Comparison of ENCODE assay signal across 8 cellular contexts in genomic region chr9:120875643-120875953, GRCh38. TPM values are rescaled to one million over a fixed set of nuclear protein-coding genes. Genes with fewer than 3 reads are reported as not detected.
A peak's percentile ranks its signal among the peaks of the same experiment; 100 is the strongest.
DNase-seq lines count a peak whose midpoint lies in the region; ATAC-seq and TF ChIP-seq lines count a peak whose summit lies in the region.

No MANE protein-coding gene starts in this region.

- H3K36me3 ChIP-seq in HEK293 (ENCODE audit: control insufficient read depth in 2 of 2, insufficient read depth in 1 of 2, low read length in 2 of 2), result peaks cover 0 to 29% of the 10 kb centered on the region in 2 experiments; a peak in 2 of 3 replicates

- POLR2A ChIA-PET in HEK293 (lab: Yijun Ruan, JAX), result interaction anchor here (1.5 kb wide), 1 partner anchor 33 kb away, joined by 3 read pairs; the partner anchor contains the start of gene PSMD5

- ATAC-seq in stimulated activated memory B cell treated with anti-CD40 and anti-IgM and Interleukin-4, amounts not matched to agents 10 μg/mL and 1 μg/mL and 100 μg/mL, for 72 hours, result no peak
- ATAC-seq in GM18867 (IDR thresholded peaks at IDR 0.05; ENCODE audit: unreplicated experiment), result no peak
- ATAC-seq in HG03045 (IDR thresholded peaks at IDR 0.05; ENCODE audit: unreplicated experiment), result no peak

- H3K27ac Mint-ChIP-seq in glutamatergic neuron (ENCODE audit: unreplicated experiment), result peak overlapping the region; percentile 16
- peak overlapping the region; percentile 82 for H3K27ac Mint-ChIP-seq in stimulated activated memory B cell treated with anti-CD40 and anti-IgM and Interleukin-4, amounts not matched to agents 10 μg/mL and 1 μg/mL and 100 μg/mL, for 72 hours

- no peaks in the 10 kb centered on the region for H3K4me1 ChIP-seq in HEK293 (ENCODE audit: control insufficient read depth, insufficient read depth, low read length)

- TF ChIP-seq CTCF in HEK293 (tag by site-specific recombination; IDR thresholded peaks at IDR 0.05), result no peak
- no peak for TF ChIP-seq CTCF in WI38 (IDR thresholded peaks at IDR 0.05; ENCODE audit: low read depth, low read length)
- TF ChIP-seq CTCF in glutamatergic neuron (IDR thresholded peaks at IDR 0.05; ENCODE audit: partially characterized antibody, unreplicated experiment), result no peak

- peak overlapping the region; percentile 72 for H3K4me3 ChIP-seq in HEK293 (ENCODE audit: low read depth, low read length)
- H3K4me3 ChIP-seq in WI38 (ENCODE audit: low read depth, low read length), result peak overlapping the region; percentile 65

- no peaks in the 10 kb centered on the region for H3K9me3 ChIP-seq in HEK293 (ENCODE audit: control insufficient read depth, insufficient read depth, low read depth, low read length)

- peak overlapping the region; percentile 24; the same call in 1 of the 2 replicates for H3K27ac ChIP-seq in HEK293 (ENCODE audit: extremely low read depth, low read depth, low read length)

- peak overlapping the region; percentile 79 for H3K4me3 Mint-ChIP-seq in glutamatergic neuron (ENCODE audit: unreplicated experiment)
- H3K4me3 Mint-ChIP-seq in stimulated activated memory B cell treated with anti-CD40 and anti-IgM and Interleukin-4, amounts not matched to agents 10 μg/mL and 1 μg/mL and 100 μg/mL, for 72 hours, result peak overlapping the region; percentile 72

- CTCF ChIA-PET in HEK293 (lab: Yijun Ruan, JAX), result interaction anchor here (1.2 kb wide), 1 partner anchor 61 kb away, joined by 3 read pairs; no protein-coding TSS in a partner anchor

- peaks cover 11% of the 10 kb centered on the region for H3K4me1 Mint-ChIP-seq in glutamatergic neuron (ENCODE audit: low read depth, unreplicated experiment)
- peaks cover 51% of the 10 kb centered on the region for H3K4me1 Mint-ChIP-seq in stimulated activated memory B cell treated with anti-CD40 and anti-IgM and Interleukin-4, amounts not matched to agents 10 μg/mL and 1 μg/mL and 100 μg/mL, for 72 hours

- H3K9me3 Mint-ChIP-seq in glutamatergic neuron (ENCODE audit: unreplicated experiment), result peaks cover 10% of the 10 kb centered on the region
- H3K9me3 Mint-ChIP-seq in stimulated activated memory B cell treated with anti-CD40 and anti-IgM and Interleukin-4, amounts not matched to agents 10 μg/mL and 1 μg/mL and 100 μg/mL, for 72 hours, result no peaks in the 10 kb centered on the region

- H3K36me3 Mint-ChIP-seq in glutamatergic neuron (ENCODE audit: unreplicated experiment), result no peaks in the 10 kb centered on the region
- H3K36me3 Mint-ChIP-seq in stimulated activated memory B cell treated with anti-CD40 and anti-IgM and Interleukin-4, amounts not matched to agents 10 μg/mL and 1 μg/mL and 100 μg/mL, for 72 hours, result peaks cover 23% of the 10 kb centered on the region

- H3K27me3 Mint-ChIP-seq in glutamatergic neuron (ENCODE audit: unreplicated experiment), result peaks cover 8% of the 10 kb centered on the region
- peaks cover 13% of the 10 kb centered on the region for H3K27me3 Mint-ChIP-seq in stimulated activated memory B cell treated with anti-CD40 and anti-IgM and Interleukin-4, amounts not matched to agents 10 μg/mL and 1 μg/mL and 100 μg/mL, for 72 hours

- DNase-seq in glutamatergic neuron, result no peak
- no peak for DNase-seq in hepatic stellate cell (ENCODE audit: low spot score)
- DNase-seq in DMS79 (lab: John Stamatoyannopoulos, UW), result no peak

TF ChIP-seq in HEK293, 187 proteins besides CTCF, POLR2A, EP300 and RAD21:
- TF ChIP-seq, protein P1, sequence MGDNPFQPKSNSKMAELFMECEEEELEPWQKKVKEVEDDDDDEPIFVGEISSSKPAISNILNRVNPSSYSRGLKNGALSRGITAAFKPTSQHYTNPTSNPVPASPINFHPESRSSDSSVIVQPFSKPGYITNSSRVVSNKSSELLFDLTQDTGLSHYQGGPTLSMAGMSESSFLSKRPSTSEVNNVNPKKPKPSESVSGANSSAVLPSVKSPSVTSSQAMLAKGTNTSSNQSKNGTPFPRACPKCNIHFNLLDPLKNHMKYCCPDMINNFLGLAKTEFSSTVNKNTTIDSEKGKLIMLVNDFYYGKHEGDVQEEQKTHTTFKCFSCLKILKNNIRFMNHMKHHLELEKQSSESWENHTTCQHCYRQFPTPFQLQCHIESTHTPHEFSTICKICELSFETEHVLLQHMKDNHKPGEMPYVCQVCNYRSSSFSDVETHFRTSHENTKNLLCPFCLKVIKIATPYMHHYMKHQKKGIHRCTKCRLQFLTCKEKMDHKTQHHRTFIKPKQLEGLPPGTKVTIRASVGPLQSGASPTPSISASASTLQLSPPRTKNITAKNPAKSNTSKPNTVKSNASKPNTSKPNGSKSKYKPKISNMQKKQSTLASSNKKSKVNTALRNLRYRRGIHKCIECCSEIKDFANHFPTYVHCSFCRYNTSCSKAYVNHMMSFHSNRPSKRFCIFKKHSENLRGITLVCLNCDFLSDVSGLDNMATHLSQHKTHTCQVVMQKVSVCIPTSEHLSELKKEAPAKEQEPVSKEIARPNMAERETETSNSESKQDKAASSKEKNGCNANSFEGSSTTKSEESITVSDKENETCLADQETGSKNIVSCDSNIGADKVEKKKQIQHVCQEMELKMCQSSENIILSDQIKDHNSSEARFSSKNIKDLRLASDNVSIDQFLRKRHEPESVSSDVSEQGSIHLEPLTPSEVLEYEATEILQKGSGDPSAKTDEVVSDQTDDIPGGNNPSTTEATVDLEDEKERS (tag by site-specific recombination; IDR thresholded peaks at IDR 0.05), result no peak
- TF ChIP-seq ZNF530 (tag by site-specific recombination; IDR thresholded peaks at IDR 0.05; ENCODE audit: low read depth) (no peak), ZNF24 (tag by site-specific recombination; IDR thresholded peaks at IDR 0.05) (0 out of 2 replicates have a peak, but pooled peaks have one; percentile 7)
- TF ChIP-seq, protein P2, sequence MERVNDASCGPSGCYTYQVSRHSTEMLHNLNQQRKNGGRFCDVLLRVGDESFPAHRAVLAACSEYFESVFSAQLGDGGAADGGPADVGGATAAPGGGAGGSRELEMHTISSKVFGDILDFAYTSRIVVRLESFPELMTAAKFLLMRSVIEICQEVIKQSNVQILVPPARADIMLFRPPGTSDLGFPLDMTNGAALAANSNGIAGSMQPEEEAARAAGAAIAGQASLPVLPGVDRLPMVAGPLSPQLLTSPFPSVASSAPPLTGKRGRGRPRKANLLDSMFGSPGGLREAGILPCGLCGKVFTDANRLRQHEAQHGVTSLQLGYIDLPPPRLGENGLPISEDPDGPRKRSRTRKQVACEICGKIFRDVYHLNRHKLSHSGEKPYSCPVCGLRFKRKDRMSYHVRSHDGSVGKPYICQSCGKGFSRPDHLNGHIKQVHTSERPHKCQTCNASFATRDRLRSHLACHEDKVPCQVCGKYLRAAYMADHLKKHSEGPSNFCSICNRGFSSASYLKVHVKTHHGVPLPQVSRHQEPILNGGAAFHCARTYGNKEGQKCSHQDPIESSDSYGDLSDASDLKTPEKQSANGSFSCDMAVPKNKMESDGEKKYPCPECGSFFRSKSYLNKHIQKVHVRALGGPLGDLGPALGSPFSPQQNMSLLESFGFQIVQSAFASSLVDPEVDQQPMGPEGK (tag by site-specific recombination; IDR thresholded peaks at IDR 0.05), result 0 out of 2 replicates have a peak, but pooled peaks have one; percentile 4

RNA-seq across cellular contexts. Expression of gene PHF19, which starts 1.4 kb away (rescaled TPM):
- total RNA-seq in glutamatergic neuron (ENCODE audit: unreplicated experiment), result 18.9 TPM

RNA-seq across cellular contexts. Expression of gene PSMD5, which starts 32.9 kb away (rescaled TPM):
- 48.5 TPM for total RNA-seq in glutamatergic neuron (ENCODE audit: unreplicated experiment)

RNA-seq across cellular contexts. Expression of gene TRAF1, which starts 51.0 kb away (rescaled TPM):
- total RNA-seq in glutamatergic neuron (ENCODE audit: unreplicated experiment), result 1.6 TPM
